ENCODE assay signal across 8 cellular contexts in the genomic region with DNA sequence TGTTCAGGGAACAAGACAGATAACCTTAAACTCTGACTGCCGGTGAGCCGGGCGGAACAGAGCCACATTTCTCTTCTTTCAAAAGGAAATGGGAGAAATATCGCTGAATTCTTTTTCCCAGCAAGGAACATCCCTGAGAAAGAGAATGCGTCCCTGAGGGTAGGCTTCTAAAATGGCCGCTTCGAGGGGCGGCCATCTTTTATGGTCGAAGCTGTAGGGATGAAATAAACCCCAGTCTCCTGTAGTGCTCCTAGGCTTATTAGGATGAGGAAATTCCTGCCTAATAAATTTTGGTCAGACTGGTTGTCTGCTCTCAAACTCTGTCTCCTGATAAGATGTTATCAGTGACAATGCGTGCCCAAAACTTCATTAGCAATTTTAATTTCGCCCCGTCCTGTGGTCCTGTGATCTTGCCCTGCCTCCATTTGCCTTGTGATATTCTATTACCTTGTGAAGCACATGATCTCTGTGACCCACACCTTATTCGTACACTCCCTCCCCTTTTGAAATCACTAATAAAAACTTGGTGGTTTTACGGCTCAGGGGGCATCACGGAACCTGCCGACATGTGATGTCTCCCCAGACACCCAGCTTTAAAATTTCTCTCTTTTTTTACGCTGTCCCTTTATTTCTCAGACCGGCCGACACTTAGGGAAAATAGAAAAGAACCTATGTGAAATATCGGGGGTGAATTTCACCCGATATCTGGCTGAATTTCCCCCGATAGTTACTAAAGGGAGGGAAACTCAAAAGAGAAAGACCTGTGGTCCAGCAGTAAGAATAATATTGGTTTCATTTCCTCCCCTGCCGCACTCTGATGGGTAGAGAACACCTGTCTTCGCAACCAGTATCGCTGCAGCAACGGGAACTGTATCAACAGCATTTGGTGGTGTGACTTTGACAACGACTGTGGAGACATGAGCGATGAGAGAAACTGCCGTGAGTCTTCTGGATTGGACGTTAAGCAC.
DNase-seq lines count a peak whose midpoint lies in the region; ATAC-seq and TF ChIP-seq lines count a peak whose summit lies in the region.
"Not testable (repeated sequence)": the region's sequence is repeated elsewhere in the genome, so short reads cannot be mapped to it uniquely, and the experiment has no call there.

No MANE protein-coding gene starts in this region.

- not testable (repeated sequence) for H3K9me3 ChIP-seq in Peyer's patch, mucosa of descending colon

- peak; percentile 33 for TF ChIP-seq POLR2A in GM15510 (IDR thresholded peaks at IDR 0.05; ENCODE audit: borderline replicate concordance, extremely low read depth, insufficient read length)
- TF ChIP-seq POLR2A in Peyer's patch (IDR thresholded peaks at IDR 0.05), result not testable (repeated sequence)

- DNase-seq in Peyer's patch, result peak in 2 of 3 donors; percentile 49 to 58
- DNase-seq in mucosa of descending colon, result not testable (repeated sequence)

- H3K4me3 ChIP-seq in Peyer's patch, mucosa of descending colon: not testable (repeated sequence)

- not testable (repeated sequence) for H3K27me3 ChIP-seq in Peyer's patch

- ATAC-seq in GM19023 (IDR thresholded peaks at IDR 0.05; ENCODE audit: unreplicated experiment), result peak; percentile 97
- ATAC-seq in GM21360 (IDR thresholded peaks at IDR 0.05; ENCODE audit: unreplicated experiment), result peak; percentile 97
- ATAC-seq in HG02588 (IDR thresholded peaks at IDR 0.05; ENCODE audit: unreplicated experiment), result peak; percentile 99
- ATAC-seq in HG03045 (IDR thresholded peaks at IDR 0.05; ENCODE audit: unreplicated experiment), result peak; percentile 96
- peak; percentile 94 for ATAC-seq in HG03457 (IDR thresholded peaks at IDR 0.05; ENCODE audit: unreplicated experiment)
- peak; percentile 37 for ATAC-seq in mucosa of descending colon

- peaks cover 0 to 67% (median 0%) of the 10 kb centered on the region in 3 donors for H3K36me3 ChIP-seq in Peyer's patch
- H3K36me3 ChIP-seq in mucosa of descending colon (ENCODE audit: low read depth), result not testable (repeated sequence)

- not testable (repeated sequence) for TF ChIP-seq CTCF in Peyer's patch (IDR thresholded peaks at IDR 0.05); mucosa of descending colon (IDR thresholded peaks at IDR 0.05)

- not testable (repeated sequence) for H3K27ac ChIP-seq in Peyer's patch

- intact Hi-C loops in mucosa of descending colon (cut with DNase I, micrococcal nuclease), result not testable (repeated sequence)

- H3K4me1 ChIP-seq in Peyer's patch; mucosa of descending colon (ENCODE audit: low read depth): not testable (repeated sequence)

Comparison
In these comparisons a context has a peak if more than half of its experiments do, and no peak if none do; other contexts are left out.
1. ATAC-seq: peak in every context shown above with its lines; median percentile 99 in HG02588; 97 in GM19023; 97 in GM21360; 96 in HG03045; 94 in HG03457; 37 in mucosa of descending colon.